Comparison of ENCODE assay signal across 25 cellular contexts in genomic region chr2:204361738-204362137, GRCh38.
"Had no signal": no experiment of that assay in that cellular context is flagged by ENCODE, and none has a peak within 500 bp of the region (broad histone marks: within the 10 kb centered on the region; RNA-seq: fewer than 3 reads in every experiment).

No MANE protein-coding gene starts in this region.

- H3K27me3 ChIP-seq: MG63 had no signal

- DNase-seq: Karpas-422, Kasumi-1, KG1, MG63, MM.1S, MV-4-11, NCI-H1048, NCI-H1105 treated with DMSO at 0.1 percent for 48 hours, NCI-H1417 treated with DMSO at 0.1 percent for 48 hours, NCI-H1436 treated with DMSO at 0.1 percent for 48 hours, NCI-H146, NCI-H1694 treated with DMSO at 0.1 percent for 48 hours, NCI-H187, NCI-H187 treated with DMSO at 0.1 percent for 48 hours, NCI-H1930, NCI-H2029, NCI-H2029 treated with DMSO at 0.1 percent for 48 hours, NCI-H2107, NCI-H2171, NCI-H2171 treated with DMSO at 0.1 percent for 48 hours, NCI-H226, NCI-H345, NCI-H510A, NCI-H510A treated with DMSO at 0.1 percent for 48 hours had no signal

- H3K9me3 ChIP-seq: MG63 had no signal

- H3K4me2 ChIP-seq: KMS-11 had no signal

- H3K27ac ChIP-seq: KMS-11 had no signal

- H3K4me3 ChIP-seq: MG63 had no signal

- H3K36me3 ChIP-seq: MG63 had no signal

- H3K9ac ChIP-seq: KMS-11 had no signal
